Comparison of ENCODE assay signal across 22 cellular contexts in the genomic region with DNA sequence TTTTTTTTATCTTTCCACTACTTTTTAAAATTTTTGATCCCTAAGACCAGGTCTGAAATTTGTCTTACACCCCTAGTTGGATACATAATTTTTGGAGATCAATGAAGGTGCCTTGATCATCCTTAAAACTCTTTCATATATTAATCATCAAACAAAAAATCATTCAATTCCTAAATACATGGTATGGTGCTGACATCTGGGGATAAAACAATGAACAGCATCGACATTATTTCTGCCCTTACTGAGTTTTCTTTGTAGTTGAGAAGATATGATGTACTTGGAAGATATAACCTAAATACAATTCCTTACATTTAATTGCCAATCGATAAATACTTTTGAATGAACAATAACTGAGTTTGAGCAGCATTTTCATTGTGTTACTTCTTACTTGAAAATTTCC. TPM values are rescaled to one million over a fixed set of nuclear protein-coding genes. Genes with fewer than 3 reads are reported as not detected.
A peak's percentile ranks its signal among the peaks of the same experiment; 100 is the strongest.
DNase-seq lines count a peak whose midpoint lies in the region; ATAC-seq and TF ChIP-seq lines count a peak whose summit lies in the region.
"Had no signal": no experiment of that assay in that cellular context is flagged by ENCODE, and none has a peak within 500 bp of the region (broad histone marks: within the 10 kb centered on the region; RNA-seq: fewer than 3 reads in every experiment).

No MANE protein-coding gene starts in this region.

- H3K4me3 ChIP-seq in gastrocnemius medialis: no peak overlapping the region
- H3K4me3 ChIP-seq: GM23248, MG63, SJSA1 had no signal

- no peaks in the 10 kb centered on the region for H3K27me3 Mint-ChIP-seq in stimulated activated naive B cell treated with anti-CD40 and anti-IgM and Interleukin-4, amounts not matched to agents 10 μg/mL and 1 μg/mL and 100 μg/mL, for 72 hours

- intact Hi-C loops in gastrocnemius medialis (cut with DNase I; ENCODE audit: low total_unique reads): no loop called here

- CTCF ChIA-PET in RWPE1 (lab: Yijun Ruan, JAX): no interaction called here

- no peak for TF ChIP-seq POLR2A in gastrocnemius medialis (IDR thresholded peaks at IDR 0.05)

- no peaks in the 10 kb centered on the region for H3K36me3 ChIP-seq in gastrocnemius medialis
- H3K36me3 ChIP-seq: MG63, SJSA1 had no signal

- peaks cover 0 to 2% of the 10 kb centered on the region in 2 donors for H3K9me3 Mint-ChIP-seq in stimulated activated naive B cell treated with anti-CD40 and anti-IgM and Interleukin-4, amounts not matched to agents 10 μg/mL and 1 μg/mL and 100 μg/mL, for 72 hours
- H3K9me3 Mint-ChIP-seq: T-helper 1 cell treated with Interleukin-12 subunit alpha and Interleukin-12 subunit beta and Interleukin-4 antibody, amounts not matched to agents 30 μg/mL and 1 μg/mL, for 36 hours had no signal

- H3K4me1 ChIP-seq in foreskin keratinocyte (no peaks in the 10 kb centered on the region), gastrocnemius medialis (no peaks in the 10 kb centered on the region)
- H3K4me1 ChIP-seq: SJSA1 had no signal

- TF ChIP-seq CTCF in C4-2B (conservative IDR thresholded peaks at IDR 0.05) (peak; percentile 12), RWPE1 (conservative IDR thresholded peaks at IDR 0.05; ENCODE audit: low read depth) (peak; percentile 33), foreskin keratinocyte (conservative IDR thresholded peaks at IDR 0.05) (peak; percentile 58), gastrocnemius medialis (IDR thresholded peaks at IDR 0.05 in 4 of 5, conservative IDR thresholded peaks at IDR 0.05 in 1 of 5) (no peak)

- peaks cover 3 to 8% of the 10 kb centered on the region in 2 donors for H3K36me3 Mint-ChIP-seq in stimulated activated naive B cell treated with anti-CD40 and anti-IgM and Interleukin-4, amounts not matched to agents 10 μg/mL and 1 μg/mL and 100 μg/mL, for 72 hours

- ATAC-seq in foreskin keratinocyte (no peak), gastrocnemius medialis (no peak)
- no peak for ATAC-seq in stimulated activated naive CD8-positive, alpha-beta T cell treated with anti-CD3 and anti-CD28 coated beads, Interleukin-15, Interleukin-2, amounts not matched to agents 100 U/mL and 50 U/mL, for 24 hours
- ATAC-seq in stimulated activated naive B cell treated with anti-CD40 and anti-IgM and Interleukin-4, amounts not matched to agents 10 μg/mL and 1 μg/mL and 100 μg/mL, for 72 hours (replicated peaks): no peak
- ATAC-seq: Panc1 had no signal

- no peaks in the 10 kb centered on the region for H3K9me3 ChIP-seq in gastrocnemius medialis
- H3K9me3 ChIP-seq: MG63, SJSA1 had no signal

- no peak for TF ChIP-seq EP300 in Ishikawa (IDR thresholded peaks at IDR 0.05; ENCODE audit: borderline replicate concordance)

- POLR2A ChIA-PET in RWPE1 (lab: Yijun Ruan, JAX; ENCODE audit: low non-redundant PET): no interaction called here

- no peak overlapping the region for H3K4me3 Mint-ChIP-seq in stimulated activated naive B cell treated with anti-CD40 and anti-IgM and Interleukin-4, amounts not matched to agents 10 μg/mL and 1 μg/mL and 100 μg/mL, for 72 hours
- H3K4me3 Mint-ChIP-seq: CD4-positive, CD25-positive, alpha-beta regulatory T cell; T-helper 1 cell treated with Interleukin-12 subunit alpha and Interleukin-12 subunit beta and Interleukin-4 antibody, amounts not matched to agents 30 μg/mL and 1 μg/mL, for 36 hours had no signal

- H3K27ac Mint-ChIP-seq in stimulated activated naive B cell treated with anti-CD40 and anti-IgM and Interleukin-4, amounts not matched to agents 10 μg/mL and 1 μg/mL and 100 μg/mL, for 72 hours: no peak overlapping the region
- H3K27ac Mint-ChIP-seq: CD4-positive, CD25-positive, alpha-beta regulatory T cell; T-helper 1 cell treated with Interleukin-12 subunit alpha and Interleukin-12 subunit beta and Interleukin-4 antibody, amounts not matched to agents 30 μg/mL and 1 μg/mL, for 36 hours had no signal

- H3K27me3 ChIP-seq in foreskin keratinocyte (no peaks in the 10 kb centered on the region), gastrocnemius medialis (no peaks in the 10 kb centered on the region)
- H3K27me3 ChIP-seq: MG63, SJSA1 had no signal

- H3K27ac ChIP-seq in C4-2B: no peak overlapping the region
- no peak overlapping the region for H3K27ac ChIP-seq in RWPE1
- no peak overlapping the region for H3K27ac ChIP-seq in foreskin keratinocyte
- H3K27ac ChIP-seq in gastrocnemius medialis: no peak overlapping the region
- H3K27ac ChIP-seq: GM23248, SJSA1 had no signal

- DNase-seq in RWPE1 (ENCODE audit: low spot score): no peak
- DNase-seq in foreskin keratinocyte: no peak
- DNase-seq in C1 segment of cervical spinal cord (lab: John Stamatoyannopoulos, UW): no peak
- no peak for DNase-seq in stimulated activated naive CD8-positive, alpha-beta T cell treated with anti-CD3 and anti-CD28 coated beads, Interleukin-15, Interleukin-2, amounts not matched to agents 100 U/mL and 50 U/mL, for 24 hours
- DNase-seq in gastrocnemius medialis: no peak
- DNase-seq in stimulated activated naive B cell treated with anti-CD40 and anti-IgM and Interleukin-4, amounts not matched to agents 10 μg/mL and 1 μg/mL and 100 μg/mL, for 72 hours: no peak
- DNase-seq: CD4-positive, CD25-positive, alpha-beta regulatory T cell; DMS79; GM23248; HCEC 1CT; MG63; NCI-H1694 treated with DMSO at 0.1 percent for 48 hours; NCI-H2081 treated with DMSO at 0.1 percent for 48 hours; NCI-H2171 treated with DMSO at 0.1 percent for 48 hours; NCI-H524 treated with DMSO at 0.1 percent for 48 hours; NCI-H82 had no signal

- H3K4me1 Mint-ChIP-seq in stimulated activated naive B cell treated with anti-CD40 and anti-IgM and Interleukin-4, amounts not matched to agents 10 μg/mL and 1 μg/mL and 100 μg/mL, for 72 hours: peaks cover 0 to 4% of the 10 kb centered on the region in 2 donors
- H3K4me1 Mint-ChIP-seq: CD4-positive, CD25-positive, alpha-beta regulatory T cell had no signal

- peak; percentile 4; the same call in 1 of the 2 replicates for TF ChIP-seq RAD21 in Ishikawa (IDR thresholded peaks at IDR 0.05; ENCODE audit: low read depth)

- in situ Hi-C loops in gastrocnemius medialis (cut with MboI; ENCODE audit: low sequenced_read_pairs in 4 of 4): no loop called here

TF ChIP-seq in Ishikawa, 13 proteins besides CTCF, POLR2A, EP300 and RAD21:
- TF ChIP-seq CEBPB (IDR thresholded peaks at IDR 0.05) (no peak), TCF12 (IDR thresholded peaks at IDR 0.05; ENCODE audit: low read depth) (no peak), NFIC (IDR thresholded peaks at IDR 0.05) (no peak), ZBTB7A (IDR thresholded peaks at IDR 0.05; ENCODE audit: low read depth) (no peak), CREB1 (IDR thresholded peaks at IDR 0.05; ENCODE audit: low read depth) (no peak), MAX (IDR thresholded peaks at IDR 0.05) (no peak), YY1 (IDR thresholded peaks at IDR 0.05; ENCODE audit: low read depth) (no peak), TEAD4 (IDR thresholded peaks at IDR 0.05) (no peak), EGR1 (IDR thresholded peaks at IDR 0.05) (no peak), FOXM1 (IDR thresholded peaks at IDR 0.05; ENCODE audit: borderline replicate concordance, low read depth) (no peak), TAF1 (IDR thresholded peaks at IDR 0.05; ENCODE audit: low read depth) (no peak)
- TF ChIP-seq, protein P1, sequence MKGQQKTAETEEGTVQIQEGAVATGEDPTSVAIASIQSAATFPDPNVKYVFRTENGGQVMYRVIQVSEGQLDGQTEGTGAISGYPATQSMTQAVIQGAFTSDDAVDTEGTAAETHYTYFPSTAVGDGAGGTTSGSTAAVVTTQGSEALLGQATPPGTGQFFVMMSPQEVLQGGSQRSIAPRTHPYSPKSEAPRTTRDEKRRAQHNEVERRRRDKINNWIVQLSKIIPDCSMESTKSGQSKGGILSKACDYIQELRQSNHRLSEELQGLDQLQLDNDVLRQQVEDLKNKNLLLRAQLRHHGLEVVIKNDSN (IDR thresholded peaks at IDR 0.05): no peak
- TF ChIP-seq, protein P2, sequence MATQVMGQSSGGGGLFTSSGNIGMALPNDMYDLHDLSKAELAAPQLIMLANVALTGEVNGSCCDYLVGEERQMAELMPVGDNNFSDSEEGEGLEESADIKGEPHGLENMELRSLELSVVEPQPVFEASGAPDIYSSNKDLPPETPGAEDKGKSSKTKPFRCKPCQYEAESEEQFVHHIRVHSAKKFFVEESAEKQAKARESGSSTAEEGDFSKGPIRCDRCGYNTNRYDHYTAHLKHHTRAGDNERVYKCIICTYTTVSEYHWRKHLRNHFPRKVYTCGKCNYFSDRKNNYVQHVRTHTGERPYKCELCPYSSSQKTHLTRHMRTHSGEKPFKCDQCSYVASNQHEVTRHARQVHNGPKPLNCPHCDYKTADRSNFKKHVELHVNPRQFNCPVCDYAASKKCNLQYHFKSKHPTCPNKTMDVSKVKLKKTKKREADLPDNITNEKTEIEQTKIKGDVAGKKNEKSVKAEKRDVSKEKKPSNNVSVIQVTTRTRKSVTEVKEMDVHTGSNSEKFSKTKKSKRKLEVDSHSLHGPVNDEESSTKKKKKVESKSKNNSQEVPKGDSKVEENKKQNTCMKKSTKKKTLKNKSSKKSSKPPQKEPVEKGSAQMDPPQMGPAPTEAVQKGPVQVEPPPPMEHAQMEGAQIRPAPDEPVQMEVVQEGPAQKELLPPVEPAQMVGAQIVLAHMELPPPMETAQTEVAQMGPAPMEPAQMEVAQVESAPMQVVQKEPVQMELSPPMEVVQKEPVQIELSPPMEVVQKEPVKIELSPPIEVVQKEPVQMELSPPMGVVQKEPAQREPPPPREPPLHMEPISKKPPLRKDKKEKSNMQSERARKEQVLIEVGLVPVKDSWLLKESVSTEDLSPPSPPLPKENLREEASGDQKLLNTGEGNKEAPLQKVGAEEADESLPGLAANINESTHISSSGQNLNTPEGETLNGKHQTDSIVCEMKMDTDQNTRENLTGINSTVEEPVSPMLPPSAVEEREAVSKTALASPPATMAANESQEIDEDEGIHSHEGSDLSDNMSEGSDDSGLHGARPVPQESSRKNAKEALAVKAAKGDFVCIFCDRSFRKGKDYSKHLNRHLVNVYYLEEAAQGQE (IDR thresholded peaks at IDR 0.05; ENCODE audit: low read depth): no peak

RNA-seq across cellular contexts. Expression of gene SPINK9, which starts 18.3 kb away (rescaled TPM):
- total RNA-seq in foreskin keratinocyte (not detected in 2 replicates), gastrocnemius medialis (not detected)
- polyA plus RNA-seq in foreskin keratinocyte: not detected in 2 replicates
- total RNA-seq: A172; CD4-positive, CD25-positive, alpha-beta regulatory T cell; GM23248; SJSA1 had no signal
- polyA plus RNA-seq: CD4-positive, CD25-positive, alpha-beta regulatory T cell; GM23248 had no signal

RNA-seq across cellular contexts. Expression of gene FBXO38, which starts 30.1 kb away (rescaled TPM):
- total RNA-seq in foreskin keratinocyte: 23.2 and 24.8 TPM in 2 replicates
- 4.9 and 6.9 TPM in 2 replicates for polyA plus RNA-seq in foreskin keratinocyte
- total RNA-seq in gastrocnemius medialis: 10 to 100 TPM; 31.1 to 49.6 (median 34.1) TPM

RNA-seq across cellular contexts. Expression of gene SPINK7, which starts 41.4 kb away (rescaled TPM):
- total RNA-seq in foreskin keratinocyte (not detected in 2 replicates), gastrocnemius medialis (not detected)
- polyA plus RNA-seq in foreskin keratinocyte: not detected in 2 replicates
- total RNA-seq: A172; CD4-positive, CD25-positive, alpha-beta regulatory T cell; GM23248; SJSA1 had no signal
- polyA plus RNA-seq: CD4-positive, CD25-positive, alpha-beta regulatory T cell; GM23248 had no signal

Comparison
In these comparisons a context has a peak if more than half of its experiments do, and no peak if none do; other contexts are left out.
1. CTCF ChIP-seq: peak in C4-2B (single experiment), RWPE1 (single experiment) and foreskin keratinocyte (single experiment); none in gastrocnemius medialis (0 of 5).